Comparison of ENCODE assay signal across 1 cellular context in the genomic region with DNA sequence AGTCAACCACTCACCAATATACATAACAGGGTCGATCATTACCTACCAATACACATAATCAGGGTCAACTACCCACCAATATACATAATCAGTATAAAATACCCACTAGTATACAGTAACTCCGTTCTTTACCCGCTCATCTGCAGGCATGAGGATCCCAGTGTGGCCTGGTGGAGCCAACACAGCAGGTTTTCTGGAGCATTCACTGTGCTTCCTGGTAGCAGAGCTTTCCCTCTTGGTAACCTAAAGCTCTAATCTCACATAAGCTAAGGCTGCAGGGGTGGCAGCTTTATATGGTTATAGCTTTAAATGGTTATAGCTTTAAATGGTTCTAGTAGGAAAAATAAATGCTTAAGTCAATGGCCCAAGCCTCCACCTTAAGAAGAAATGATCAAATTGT.
TF ChIP-seq lines count a peak whose summit lies in the region.

No MANE protein-coding gene starts in this region.

TF ChIP-seq in A549, 52 proteins besides CTCF, POLR2A, EP300 and RAD21 (continued from another document):
- TF ChIP-seq NFE2L2 (conservative IDR thresholded peaks at IDR 0.05; ENCODE audit: low read length) (no peak), BHLHE40 (IDR thresholded peaks at IDR 0.05; ENCODE audit: low read depth, low read length) (no peak), HOXB5 (CRISPR knock-in tag; IDR thresholded peaks at IDR 0.05) (no peak)
